9 cellular contexts compared by ENCODE assay signal in genomic region chr11:134036484-134037092, GRCh38. TPM values are rescaled to one million over a fixed set of nuclear protein-coding genes. Genes with fewer than 3 reads are reported as not detected.
DNase-seq lines count a peak whose midpoint lies in the region; ATAC-seq, FAIRE-seq and TF ChIP-seq lines count a peak whose summit lies in the region.
"Had no signal": no experiment of that assay in that cellular context is flagged by ENCODE, and none has a peak within 500 bp of the region (broad histone marks: within the 10 kb centered on the region; RNA-seq: fewer than 3 reads in every experiment).

No MANE protein-coding gene starts in this region.

- no peak overlapping the region for H2AK5ac ChIP-seq in H1 (ENCODE audit: low read depth, low read length)

- no peak overlapping the region for H3K4ac ChIP-seq in H1 (replicated peaks; ENCODE audit: insufficient read length, low read depth, low read length)

- H3K4me3 Mint-ChIP-seq in nephron progenitor cell, result peak overlapping the region; percentile 87

- peaks cover 92% of the 10 kb centered on the region for H3K4me1 ChIP-seq in BLaER1
- H3K4me1 ChIP-seq in NT2/D1 (ENCODE audit: insufficient read depth, insufficient read length), result peaks cover 18% of the 10 kb centered on the region
- peaks cover 3 to 30% (median 24%) of the 10 kb centered on the region in 4 experiments for H3K4me1 ChIP-seq in H1 (replicated peaks in 1 of 4; ENCODE audit: control insufficient read depth in 3 of 4, insufficient read depth in 4 of 4, low read length in 3 of 4)

- H4K5ac ChIP-seq in H1 (ENCODE audit: insufficient read length, low read depth, low read length), result no peak overlapping the region

- peak overlapping the region; percentile 95; the same call in 1 of the 2 replicates for H2BK15ac ChIP-seq in H1 (ENCODE audit: low read length)

- no peak overlapping the region for H3K14ac ChIP-seq in H1 (ENCODE audit: insufficient read length)

- CTCF ChIA-PET in H1 (lab: Charles Lee; ENCODE audit: partially characterized antibody), result interaction anchor here (0.6 to 13.6 kb wide), 10 partner anchors 9 to 442 kb away, joined by 3 to 178 read pairs (median 4); no protein-coding TSS in a partner anchor

- POLR2A ChIA-PET in H1 (lab: Charles Lee; ENCODE audit: partially characterized antibody), result interaction anchor here (1.1 to 2.0 kb wide), 5 partner anchors 9 to 89 kb away, joined by 3 to 9 read pairs (median 4); no protein-coding TSS in a partner anchor

- H3K56ac ChIP-seq in H1 (replicated peaks; ENCODE audit: insufficient read length, low read depth, low read length), result no peak overlapping the region

- H3K18ac ChIP-seq in H1 (ENCODE audit: extremely low read depth, low read length), result peak overlapping the region; percentile 79

- no peak overlapping the region for H4K91ac ChIP-seq in H1 (replicated peaks; ENCODE audit: insufficient read length, low read length)

- WGBS in H1 (ENCODE audit: extremely low coverage in 1 of 2, insufficient coverage in 1 of 2, insufficient read length in 1 of 2, insufficient replicate concordance in 2 of 2, low coverage in 1 of 2, low lambda C conversion rate in 2 of 2, missing lambda C conversion rate in 1 of 2), 2 experiments, result 13% methylated on average over 25 of the region's 37 CpGs; no CpG with 5 or more reads in 1 of the 2 experiments

- no peak overlapping the region for H2BK12ac ChIP-seq in H1 (ENCODE audit: low read depth, low read length)

- H3K9me3 ChIP-seq in BLaER1 (no peaks in the 10 kb centered on the region), NT2/D1 (ENCODE audit: insufficient read depth, low read length) (no peaks in the 10 kb centered on the region), H1 (ENCODE audit: insufficient read depth in 2 of 2, low read depth in 1 of 2, low read length in 1 of 2) (no peaks in the 10 kb centered on the region)

- H4K8ac ChIP-seq in H1 (ENCODE audit: extremely low read depth, insufficient read depth, low read length), result no peak overlapping the region

- no peaks in the 10 kb centered on the region for H3K36me3 Mint-ChIP-seq in nephron progenitor cell (ENCODE audit: low read depth)

- H3K27ac Mint-ChIP-seq in nephron progenitor cell, result no peak overlapping the region

- peaks cover 2% of the 10 kb centered on the region; the same call in 1 of the 2 replicates for H3K23me2 ChIP-seq in H1 (ENCODE audit: low read depth, low read length)

- no peak for TF ChIP-seq POLR2A in H1 (IDR thresholded peaks at IDR 0.05; ENCODE audit: control extremely low read depth in 1 of 2, low read depth in 2 of 2, low read length in 2 of 2)
- TF ChIP-seq POLR2A in H54 (IDR thresholded peaks at IDR 0.05; ENCODE audit: low read depth, low read length), result no peak

- H3K4me3 ChIP-seq in BLaER1 (peak overlapping the region; percentile 76), NT2/D1 (ENCODE audit: insufficient read length, low read depth) (peak overlapping the region; percentile 54), H1 (ENCODE audit: extremely low read depth in 1 of 4, insufficient read depth in 2 of 4, low read depth in 3 of 4, low read length in 4 of 4) (peak overlapping the region; percentile 51 to 86 (median 72))

- peak overlapping the region; percentile 68; the same call in 1 of the 2 replicates for H2BK5ac ChIP-seq in H1 (ENCODE audit: low read depth, low read length)

- peak overlapping the region; percentile 86 for H3K4me2 ChIP-seq in BLaER1
- H3K4me2 ChIP-seq in H1 (ENCODE audit: insufficient read depth in 1 of 2, low read depth in 2 of 2, low read length in 2 of 2), result peak overlapping the region; percentile 74 to 93

- peak overlapping the region; percentile 83; the same call in 1 of the 2 replicates for H3K9ac ChIP-seq in BLaER1
- peak overlapping the region; percentile 67 for H3K9ac ChIP-seq in NT2/D1 (ENCODE audit: insufficient read length, low read depth)
- H3K9ac ChIP-seq in H1 (replicated peaks in 1 of 4; ENCODE audit: extremely low read depth in 1 of 4, low read depth in 3 of 4, low read length in 3 of 4), result no peak overlapping the region

- ATAC-seq in HG02981 (IDR thresholded peaks at IDR 0.05; ENCODE audit: unreplicated experiment) (no peak), GM21367 (IDR thresholded peaks at IDR 0.05; ENCODE audit: unreplicated experiment) (no peak)

- peaks cover 16% of the 10 kb centered on the region for H3K27me3 Mint-ChIP-seq in nephron progenitor cell (ENCODE audit: low read depth, poor library complexity)

- peak overlapping the region; percentile 84 for H3K27ac ChIP-seq in BLaER1
- H3K27ac ChIP-seq in H1 (ENCODE audit: low read depth, low read length), result no peak overlapping the region

- H3K36me3 ChIP-seq in BLaER1 (no peaks in the 10 kb centered on the region), NT2/D1 (ENCODE audit: insufficient read depth, insufficient read length, low read length) (no peaks in the 10 kb centered on the region), H1 (ENCODE audit: control insufficient read depth in 2 of 4, insufficient read depth in 4 of 4, low read length in 3 of 4) (no peaks in the 10 kb centered on the region)

- H3K9me3 Mint-ChIP-seq in nephron progenitor cell, result no peaks in the 10 kb centered on the region

- H2AFZ ChIP-seq in H1 (ENCODE audit: low read length), result no peak overlapping the region

- peaks cover 84% of the 10 kb centered on the region for H3K4me1 Mint-ChIP-seq in nephron progenitor cell

- TF ChIP-seq RAD21 in H1 (IDR thresholded peaks at IDR 0.05 in 1 of 2, conservative IDR thresholded peaks at IDR 0.05 in 1 of 2; ENCODE audit: low read depth in 2 of 2, low read length in 2 of 2), result no peak

- TF ChIP-seq EP300 in H1 (IDR thresholded peaks at IDR 0.05; ENCODE audit: borderline replicate concordance in 1 of 2, low read depth in 2 of 2, low read length in 2 of 2), result no peak

- H3K79me2 ChIP-seq in H1 (ENCODE audit: control insufficient read depth in 1 of 2, insufficient read depth in 2 of 2, low read length in 2 of 2), result no peaks in the 10 kb centered on the region

- H4K20me1 ChIP-seq in BLaER1 (no peaks in the 10 kb centered on the region), H1 (replicated peaks in 1 of 2; ENCODE audit: control insufficient read depth in 1 of 2, insufficient read depth in 2 of 2, low read length in 2 of 2) (no peaks in the 10 kb centered on the region)

- H2BK20ac ChIP-seq in H1 (ENCODE audit: low read length), result no peak overlapping the region

- H3K23ac ChIP-seq in H1 (ENCODE audit: insufficient read length), result no peak overlapping the region

- H3K79me1 ChIP-seq in H1 (ENCODE audit: low read depth, low read length), result no peaks in the 10 kb centered on the region

- DNase-seq in NT2/D1 (ENCODE audit: low read depth, low spot score) (peak; percentile 25), H1 (ENCODE audit: low read depth in 1 of 2, low spot score in 2 of 2) (no peak), nephron progenitor cell (peak; percentile 40), H54 (ENCODE audit: insufficient read length, low spot score) (no peak)
- DNase-seq in stimulated activated CD4-positive, alpha-beta T cell treated with anti-CD3 and anti-CD28 coated beads, Interleukin-4, amount 100 ng/mL, for 4 hours, result no peak

- H3K27me3 ChIP-seq in BLaER1 (no peaks in the 10 kb centered on the region), NT2/D1 (ENCODE audit: insufficient read depth, insufficient read length) (no peaks in the 10 kb centered on the region), H1 (replicated peaks in 1 of 4; ENCODE audit: control insufficient read depth in 3 of 4, extremely low read depth in 1 of 4, insufficient read depth in 3 of 4, low read length in 3 of 4) (peaks cover 0 to 3% (median 2%) of the 10 kb centered on the region in 4 experiments; a peak in 5 of 7 replicates)

- no peak overlapping the region for H2BK120ac ChIP-seq in H1 (replicated peaks; ENCODE audit: low read depth, low read length)

- TF ChIP-seq CTCF in H1 (IDR thresholded peaks at IDR 0.05; ENCODE audit: control extremely low read depth in 1 of 3, insufficient read depth in 1 of 3, low read depth in 1 of 3, low read length in 3 of 3) (no peak), nephron progenitor cell (IDR thresholded peaks at IDR 0.05) (no peak)

- FAIRE-seq in H1 (lab: Jason Lieb, UNC) (no peak), H54 (lab: Jason Lieb, UNC) (no peak)
- FAIRE-seq: endometrium had no signal

TF ChIP-seq in H1, 55 proteins besides CTCF, POLR2A, EP300 and RAD21:
- 0 out of 4 replicates have a peak, but pooled peaks of 1 of the 2 experiments have one; percentile 35 for TF ChIP-seq SIN3A (conservative IDR thresholded peaks at IDR 0.05 in 1 of 2, IDR thresholded peaks at IDR 0.05 in 1 of 2; ENCODE audit: low read depth in 1 of 2, low read length in 2 of 2)
- no peak for TF ChIP-seq GTF2F1 (IDR thresholded peaks at IDR 0.05; ENCODE audit: borderline replicate concordance, low read depth, low read length)
- peak; percentile 86 for TF ChIP-seq SP1 (IDR thresholded peaks at IDR 0.05; ENCODE audit: low read depth, low read length)
- TF ChIP-seq ASH2L (IDR thresholded peaks at IDR 0.05; ENCODE audit: low read length), result peak; percentile 7
- TF ChIP-seq KDM1A (IDR thresholded peaks at IDR 0.05; ENCODE audit: borderline replicate concordance, low read length), result no peak
- TF ChIP-seq BACH1 (IDR thresholded peaks at IDR 0.05; ENCODE audit: low read length), result no peak
- no peak for TF ChIP-seq ZNF274 (IDR thresholded peaks at IDR 0.05; ENCODE audit: borderline replicate concordance, extremely low read depth, low read length)
TF ChIP-seq in H1: peak in this region for 3.

RNA-seq across cellular contexts. Expression of gene JAM3, which starts 32.3 kb away (rescaled TPM):
- 40.3 and 42.8 TPM in 2 replicates for total RNA-seq in H1 (2021; fragmentation: NEBNext Ultra II Directional; extraction: Animal tissue kit (Norgen Biotek cat#: 25700))
- polyA plus RNA-seq in H1 (2011; rRNA removed), result 17.8 and 19.6 TPM in 2 replicates
- 16.4 TPM for polyA plus RNA-seq in H1 (2011; cell fraction: cytosol; rRNA removed)
- 23.3 TPM for polyA plus RNA-seq in H1 (2011; cell fraction: nucleus; rRNA removed)
- 24.7 to 30.3 TPM (median 27.0 TPM) in 4 replicates for polyA plus RNA-seq in H1 (2012, experiment 1 of 2)
- 5.8 TPM for polyA plus RNA-seq in H1 (2012, experiment 2 of 2)
- polyA plus RNA-seq in H1 (2013, experiment 1 of 2), result 30.3 TPM
- 37.2 TPM for polyA plus RNA-seq in H1 (2013, experiment 2 of 2)
- 19.3 and 23.9 TPM in 2 replicates for polyA minus RNA-seq in H1 (2011; rRNA and poly(A)+ RNA removed)
- 16.4 TPM for polyA minus RNA-seq in H1 (2011; cell fraction: cytosol; rRNA and poly(A)+ RNA removed)
- polyA minus RNA-seq in H1 (2011; cell fraction: nucleus; rRNA and poly(A)+ RNA removed), result 15.7 TPM

Comparison
In these comparisons a context has a peak if more than half of its experiments do, and no peak if none do; other contexts are left out.
1. H3K9ac ChIP-seq: peak in BLaER1 (single experiment) and NT2/D1 (single experiment); none in H1 (0 of 4).
2. DNase-seq: peak in NT2/D1 (single experiment) and nephron progenitor cell (single experiment); none in H1 (0 of 2), H54 (single experiment) and stimulated activated CD4-positive, alpha-beta T cell treated with anti-CD3 and anti-CD28 coated beads, Interleukin-4, amount 100 ng/mL, for 4 hours (0 of 2).
3. Peak in every context shown above with its lines, with median percentiles within 50 percentile points of each other: H3K4me3 ChIP-seq.